ENCODE assay signal across 18 cellular contexts in genomic region chr17:80437532-80437931, GRCh38. TPM values are rescaled to one million over a fixed set of nuclear protein-coding genes. Genes with fewer than 3 reads are reported as not detected.
A peak's percentile ranks its signal among the peaks of the same experiment; 100 is the strongest.
DNase-seq lines count a peak whose midpoint lies in the region; ATAC-seq and TF ChIP-seq lines count a peak whose summit lies in the region.
"Had no signal": no experiment of that assay in that cellular context is flagged by ENCODE, and none has a peak within 500 bp of the region (broad histone marks: within the 10 kb centered on the region; RNA-seq: fewer than 3 reads in every experiment).

No MANE protein-coding gene starts in this region.

- H3K18ac ChIP-seq in neuronal stem cell (ENCODE audit: low read length): no peak overlapping the region

- H3K4me3 ChIP-seq in heart left ventricle: no peak overlapping the region
- H3K4me3 ChIP-seq in left lung: no peak overlapping the region
- no peak overlapping the region for H3K4me3 ChIP-seq in neuronal stem cell (ENCODE audit: low read length in 2 of 2)
- no peak overlapping the region for H3K4me3 ChIP-seq in upper lobe of right lung
- H3K4me3 ChIP-seq: GM23338 had no signal

- peaks cover 0 to 5% (median 0%) of the 10 kb centered on the region in 9 donors for H3K36me3 ChIP-seq in heart left ventricle
- no peaks in the 10 kb centered on the region for H3K36me3 ChIP-seq in left lung
- no peaks in the 10 kb centered on the region for H3K36me3 ChIP-seq in neuronal stem cell (replicated peaks in 1 of 2; ENCODE audit: control insufficient read depth in 2 of 2, insufficient read depth in 2 of 2, low read length in 2 of 2)
- no peaks in the 10 kb centered on the region for H3K36me3 ChIP-seq in upper lobe of right lung

- H3K27me3 ChIP-seq in heart left ventricle (no peaks in the 10 kb centered on the region), left lung (no peaks in the 10 kb centered on the region), neuronal stem cell (ENCODE audit: control insufficient read depth in 3 of 3, insufficient read depth in 3 of 3, low read depth in 1 of 3, low read length in 3 of 3) (peaks cover 0 to 2% (median 0%) of the 10 kb centered on the region in 3 experiments), upper lobe of right lung (no peaks in the 10 kb centered on the region)

- peak overlapping the region; percentile 53 for H2BK5ac ChIP-seq in neuronal stem cell (ENCODE audit: low read length)

- no peak overlapping the region for H3K4ac ChIP-seq in neuronal stem cell (ENCODE audit: low read length)

- 78 to 84% (median 82%) methylated on average over 10 of the region's 10 CpGs for WGBS in heart left ventricle, 4 donors
- WGBS in neuronal stem cell (ENCODE audit: extremely low coverage in 2 of 2, insufficient read length in 2 of 2, insufficient replicate concordance in 1 of 2), 2 donors: no CpG with 5 or more reads among the region's 10 CpGs

- no peak overlapping the region for H2BK120ac ChIP-seq in neuronal stem cell (ENCODE audit: low read depth, low read length)

- H3K4me1 ChIP-seq in heart left ventricle (no peaks in the 10 kb centered on the region), left lung (no peaks in the 10 kb centered on the region), neuronal stem cell (ENCODE audit: control insufficient read depth in 2 of 2, insufficient read depth in 1 of 2, low read depth in 1 of 2, low read length in 2 of 2) (no peaks in the 10 kb centered on the region), upper lobe of right lung (no peaks in the 10 kb centered on the region)

- H3K9me3 ChIP-seq in heart left ventricle (no peaks in the 10 kb centered on the region), left lung (no peaks in the 10 kb centered on the region), neuronal stem cell (replicated peaks in 1 of 2; ENCODE audit: control insufficient read depth in 2 of 2, insufficient read depth in 1 of 2, low read depth in 1 of 2, low read length in 2 of 2) (no peaks in the 10 kb centered on the region), upper lobe of right lung (no peaks in the 10 kb centered on the region)

- no peak overlapping the region for H3K14ac ChIP-seq in neuronal stem cell (ENCODE audit: low read length)

- no peak overlapping the region for H2BK12ac ChIP-seq in neuronal stem cell (ENCODE audit: low read length)

- DNase-seq in Right ventricle myocardium superior: peak; percentile 6
- DNase-seq in heart left ventricle: no peak
- no peak for DNase-seq in left lung
- DNase-seq in neuronal stem cell (ENCODE audit: low spot score): no peak
- no peak for DNase-seq in upper lobe of right lung
- DNase-seq in left colon: no peak
- DNase-seq in NCI-H2029 (lab: John Stamatoyannopoulos, UW): no peak
- DNase-seq: C1 segment of cervical spinal cord, Calu3, COR-L47, DMS53, DMS79 treated with DMSO at 0.1 percent for 48 hours, GF-D8, H9 had no signal

- H2BK15ac ChIP-seq in neuronal stem cell (ENCODE audit: low read length): no peak overlapping the region

- H2AFZ ChIP-seq in neuronal stem cell (ENCODE audit: low read length): no peak overlapping the region
- H2AFZ ChIP-seq: GM23338 had no signal

- TF ChIP-seq CTCF in heart left ventricle (IDR thresholded peaks at IDR 0.05): no peak
- TF ChIP-seq CTCF in left lung (IDR thresholded peaks at IDR 0.05): no peak
- no peak for TF ChIP-seq CTCF in upper lobe of right lung (IDR thresholded peaks at IDR 0.05)

- H3K4me2 ChIP-seq in neuronal stem cell (ENCODE audit: insufficient read depth, low read length, poor library complexity, severe bottlenecking): no peak overlapping the region
- H3K4me2 ChIP-seq: GM23338 had no signal

- peak overlapping the region; percentile 55 for H3K23ac ChIP-seq in neuronal stem cell (ENCODE audit: low read depth, low read length, poor library complexity)

- no peak for ATAC-seq in Right ventricle myocardium superior (ENCODE audit: poor library complexity)
- ATAC-seq in heart left ventricle: no peak
- ATAC-seq in left lung: peak; percentile 83
- ATAC-seq in upper lobe of right lung: peak; percentile 72
- no peak for ATAC-seq in left colon
- ATAC-seq in HG02571 (IDR thresholded peaks at IDR 0.05; ENCODE audit: unreplicated experiment): no peak
- ATAC-seq: GM23338, HCT116 had no signal

- no peak for TF ChIP-seq POLR2A in heart left ventricle (IDR thresholded peaks at IDR 0.05)

- no peak overlapping the region for H4K8ac ChIP-seq in neuronal stem cell (ENCODE audit: low read depth, low read length)

- no peak overlapping the region for H2AK5ac ChIP-seq in neuronal stem cell (ENCODE audit: low read depth, low read length)

- H4K91ac ChIP-seq in neuronal stem cell (ENCODE audit: low read depth, low read length, poor library complexity): no peak overlapping the region

- no peak overlapping the region for H3K27ac ChIP-seq in heart left ventricle
- H3K27ac ChIP-seq in left lung: no peak overlapping the region
- no peak overlapping the region for H3K27ac ChIP-seq in neuronal stem cell (replicated peaks; ENCODE audit: low read length)
- H3K27ac ChIP-seq in upper lobe of right lung: no peak overlapping the region

- intact Hi-C loops in Right ventricle myocardium superior (cut with DNase I) (no loop called here), heart left ventricle (cut with DNase I) (loop anchor here in 1 of 10 donors (10.0 kb wide), 1 partner anchor 427 kb away; no protein-coding TSS in a partner anchor), left lung (cut with DNase I) (no loop called here), upper lobe of right lung (cut with DNase I) (no loop called here), left colon (cut with DNase I, micrococcal nuclease) (no loop called here)

- no peak overlapping the region for H3K9ac ChIP-seq in neuronal stem cell (ENCODE audit: low read depth, low read length, poor library complexity)

- no peaks in the 10 kb centered on the region for H3K79me1 ChIP-seq in neuronal stem cell (ENCODE audit: low read depth, low read length)

RNA-seq across cellular contexts. Expression of gene ENDOV, which starts 22.6 kb away (rescaled TPM):
- total RNA-seq in Right ventricle myocardium superior: 11.7 TPM
- total RNA-seq in heart left ventricle: 10 to 100 TPM in 5 of 9 donors, 1 to 10 TPM in 4; 4.2 to 16.2 (median 11.2) TPM
- 1 to 10 TPM; 8.5 TPM for polyA plus RNA-seq in heart left ventricle
- 10 to 100 TPM; 18.8 to 24.9 TPM for total RNA-seq in left lung
- polyA plus RNA-seq in neuronal stem cell (2013, experiment 1 of 2): 24.9 TPM
- polyA plus RNA-seq in neuronal stem cell (2013, experiment 2 of 2): 22.9 TPM
- 25.1 TPM for total RNA-seq in upper lobe of right lung
- total RNA-seq in left colon: 10 to 100 TPM; 23.2 to 25.5 TPM

RNA-seq across cellular contexts. Expression of gene NPTX1, which starts 38.9 kb away (rescaled TPM):
- total RNA-seq in Right ventricle myocardium superior: not detected
- total RNA-seq in heart left ventricle: under 1 TPM in 3 of 9 donors, not detected in 6; 0.07 to 0.58 (median 0.12) TPM
- polyA plus RNA-seq in heart left ventricle: under 1 TPM in 1 of 2 donors, not detected in 1; 0.01 TPM
- under 1 TPM; 0.17 to 0.37 TPM for total RNA-seq in left lung
- polyA plus RNA-seq in neuronal stem cell (2013, experiment 1 of 2): 0.43 TPM
- polyA plus RNA-seq in neuronal stem cell (2013, experiment 2 of 2): 0.35 TPM
- total RNA-seq in upper lobe of right lung: 1.3 TPM
- 1 to 10 TPM in 1 of 2 donors, under 1 TPM in 1; 0.12 to 9.8 TPM for total RNA-seq in left colon
- total RNA-seq: CD4-positive, alpha-beta memory T cell had no signal

Comparison
In these comparisons a context has a peak if more than half of its experiments do, and no peak if none do; other contexts are left out.
1. ATAC-seq: peak in left lung (single experiment) and upper lobe of right lung (single experiment); none in Right ventricle myocardium superior (single experiment), heart left ventricle (0 of 4), left colon (single experiment) and HG02571 (single experiment).